Comparison of ENCODE assay signal across 18 cellular contexts in genomic region chr11:1513326-1514296, GRCh38. TPM values are rescaled to one million over a fixed set of nuclear protein-coding genes. Genes with fewer than 3 reads are reported as not detected.
DNase-seq lines count a peak whose midpoint lies in the region; ATAC-seq and TF ChIP-seq lines count a peak whose summit lies in the region.
"Had no signal": no experiment of that assay in that cellular context is flagged by ENCODE, and none has a peak within 500 bp of the region (broad histone marks: within the 10 kb centered on the region; RNA-seq: fewer than 3 reads in every experiment).

No MANE protein-coding gene starts in this region.

- H3K4me1 ChIP-seq in BLaER1, result peaks cover 93% of the 10 kb centered on the region
- H3K4me1 ChIP-seq in H9 (ENCODE audit: insufficient read depth, low read length), result peaks cover 3% of the 10 kb centered on the region; the same call in 1 of the 2 replicates

- H3K9me3 Mint-ChIP-seq in H9 (no peaks in the 10 kb centered on the region), chondrocyte (ENCODE audit: low read depth) (no peaks in the 10 kb centered on the region), memory B cell (no peaks in the 10 kb centered on the region)
- H3K9me3 Mint-ChIP-seq: T-helper 2 cell treated with Interferon-gamma antibody and Interleukin-4, amounts not matched to agents 5 μg/mL and 100 μg/mL, for 36 hours had no signal

- H3T11ph ChIP-seq in H9 (ENCODE audit: low read length), result no peak overlapping the region

- H3K79me1 ChIP-seq in H9 (ENCODE audit: insufficient read depth, low read depth, low read length, poor library complexity, severe bottlenecking), result no peaks in the 10 kb centered on the region

- no peak overlapping the region for H2BK15ac ChIP-seq in H9 (ENCODE audit: low read depth, low read length)

- H3K4me3 ChIP-seq in BLaER1, result no peak overlapping the region
- H3K4me3 ChIP-seq: esophagus squamous epithelium had no signal

- H4K91ac ChIP-seq in H9 (ENCODE audit: insufficient read length, low read depth, low read length), result peak overlapping the region; percentile 47

- H3K23ac ChIP-seq in H9 (ENCODE audit: insufficient read length, low read depth, low read length), result no peak overlapping the region

- peaks cover 20 to 44% of the 10 kb centered on the region in 2 experiments for H3K4me1 Mint-ChIP-seq in H9
- H3K4me1 Mint-ChIP-seq in chondrocyte (ENCODE audit: low read depth), result peaks cover 35% of the 10 kb centered on the region
- peaks cover 50% of the 10 kb centered on the region for H3K4me1 Mint-ChIP-seq in memory B cell

- ATAC-seq in memory B cell (ENCODE audit: low read depth) (no peak), GM21360 (IDR thresholded peaks at IDR 0.05; ENCODE audit: unreplicated experiment) (no peak), HG03196 (IDR thresholded peaks at IDR 0.05; ENCODE audit: unreplicated experiment) (no peak)
- ATAC-seq: activated CD4-positive, alpha-beta T cell treated with anti-CD3 and anti-CD28 coated beads for 36 hours had no signal

- H3K4me3 Mint-ChIP-seq in H9 (peak overlapping the region; percentile 5 to 32; a peak in 1 of 5 replicates), chondrocyte (ENCODE audit: unreplicated experiment) (no peak overlapping the region), memory B cell (no peak overlapping the region)
- H3K4me3 Mint-ChIP-seq: activated CD4-positive, alpha-beta T cell treated with anti-CD3 and anti-CD28 coated beads for 36 hours; T-helper 2 cell treated with Interferon-gamma antibody and Interleukin-4, amounts not matched to agents 5 μg/mL and 100 μg/mL, for 36 hours had no signal

- WGBS in H9 (ENCODE audit: extremely low coverage, insufficient read length, low lambda C conversion rate), result no CpG with 5 or more reads among the region's 23 CpGs

- H3K23me2 ChIP-seq in H9 (ENCODE audit: insufficient read length, low read depth, low read length, poor library complexity, severe bottlenecking), result no peaks in the 10 kb centered on the region

- H3K27me3 ChIP-seq in BLaER1 (no peaks in the 10 kb centered on the region), H9 (ENCODE audit: insufficient read depth, low read length) (no peaks in the 10 kb centered on the region)
- H3K27me3 ChIP-seq: brain microvascular endothelial cell, esophagus squamous epithelium had no signal

- no peak overlapping the region for H2AK5ac ChIP-seq in H9 (ENCODE audit: insufficient read length, low read length)

- H4K8ac ChIP-seq in H9 (replicated peaks; ENCODE audit: insufficient read length, low read depth, low read length), result no peak overlapping the region

- H3K56ac ChIP-seq in H9 (ENCODE audit: insufficient read length, low read depth, low read length), result no peak overlapping the region

- H3K4me2 ChIP-seq in BLaER1, result peak overlapping the region; percentile 84
- no peak overlapping the region for H3K4me2 ChIP-seq in H9 (ENCODE audit: insufficient read depth, insufficient read length, low read length)

- H3K27me3 Mint-ChIP-seq in H9 (ENCODE audit: low read depth) (no peaks in the 10 kb centered on the region; the same call in 1 of the 2 replicates), chondrocyte (ENCODE audit: low read depth) (no peaks in the 10 kb centered on the region), memory B cell (no peaks in the 10 kb centered on the region)
- H3K27me3 Mint-ChIP-seq: activated CD4-positive, alpha-beta T cell treated with anti-CD3 and anti-CD28 coated beads for 36 hours had no signal

- no peaks in the 10 kb centered on the region; the same call in 1 of the 2 replicates for H3K36me3 ChIP-seq in BLaER1
- H3K36me3 ChIP-seq: brain microvascular endothelial cell had no signal

- peaks cover 95% of the 10 kb centered on the region for H4K20me1 ChIP-seq in BLaER1
- no peaks in the 10 kb centered on the region for H4K20me1 ChIP-seq in H9 (ENCODE audit: control insufficient read depth, insufficient read depth, insufficient read length)

- TF ChIP-seq CTCF in H9 (conservative IDR thresholded peaks at IDR 0.05), result no peak
- no peak for TF ChIP-seq CTCF in chondrocyte (IDR thresholded peaks at IDR 0.05)

- no peaks in the 10 kb centered on the region for H3K79me2 ChIP-seq in H9 (ENCODE audit: insufficient read depth, low read length)

- no peaks in the 10 kb centered on the region for H3K9me3 ChIP-seq in BLaER1
- no peaks in the 10 kb centered on the region for H3K9me3 ChIP-seq in H9 (ENCODE audit: control insufficient read depth, low read depth, low read length)
- H3K9me3 ChIP-seq: esophagus squamous epithelium had no signal

- H3K18ac ChIP-seq in H9 (ENCODE audit: insufficient read length, low read depth, low read length), result peak overlapping the region; percentile 60

- no peak overlapping the region for H2BK20ac ChIP-seq in H9 (ENCODE audit: low read depth, low read length, poor library complexity, severe bottlenecking)

- H4K5ac ChIP-seq in H9 (ENCODE audit: insufficient read length, low read depth, low read length), result no peak overlapping the region

- peak overlapping the region; percentile 70 for H3K14ac ChIP-seq in H9 (ENCODE audit: insufficient read depth, low read length)

- H3K4ac ChIP-seq in H9 (ENCODE audit: low read depth, low read length), result 0 out of 2 replicates have a peak overlapping the region, but pooled peaks have one; percentile 38

- DNase-seq in H9 (no peak), chondrocyte (ENCODE audit: low spot score) (peak; percentile 28), memory B cell (ENCODE audit: low spot score in 2 of 2) (no peak), NCI-H1417 treated with DMSO at 0.1 percent for 48 hours (lab: John Stamatoyannopoulos, UW) (no peak), OCI-M2 (lab: John Stamatoyannopoulos, UW; ENCODE audit: unreplicated experiment) (no peak)
- DNase-seq: activated CD4-positive, alpha-beta T cell treated with anti-CD3 and anti-CD28 coated beads for 36 hours; activated CD8-positive, alpha-beta memory T cell treated with anti-CD3 and anti-CD28 coated beads, Interleukin-2, amount 50 U/mL, for 48 hours; activated naive CD4-positive, alpha-beta T cell treated with Interleukin-2 at 50 U/mL for 16 hours; brain microvascular endothelial cell; esophagus squamous epithelium; islet precursor cell; NCI-H1694; NCI-H226; SHP77 had no signal

- H2BK120ac ChIP-seq in H9 (ENCODE audit: low read depth, low read length, poor library complexity, severe bottlenecking), result no peak overlapping the region

- H2BK12ac ChIP-seq in H9 (ENCODE audit: insufficient read length, low read depth, low read length), result peak overlapping the region; percentile 67

- H3K9ac ChIP-seq in BLaER1 (peak overlapping the region; percentile 46; the same call in 1 of the 2 replicates), H9 (ENCODE audit: extremely low read depth, insufficient read length, low read length) (no peak overlapping the region)

- H3K27ac Mint-ChIP-seq in H9 (peak overlapping the region; percentile 11 to 86 (median 46); a peak in 5 of 7 replicates), chondrocyte (ENCODE audit: unreplicated experiment) (no peak overlapping the region), memory B cell (peak overlapping the region; percentile 55)
- H3K27ac Mint-ChIP-seq: activated CD4-positive, alpha-beta T cell treated with anti-CD3 and anti-CD28 coated beads for 36 hours; T-helper 2 cell treated with Interferon-gamma antibody and Interleukin-4, amounts not matched to agents 5 μg/mL and 100 μg/mL, for 36 hours had no signal

- no peak overlapping the region for H2BK5ac ChIP-seq in H9 (ENCODE audit: insufficient read length, low read length)

- no peak overlapping the region for H2AFZ ChIP-seq in H9 (ENCODE audit: low read length)

- H3K27ac ChIP-seq in BLaER1, result peak overlapping the region; percentile 26; the same call in 1 of the 2 replicates
- H3K27ac ChIP-seq in H9 (ENCODE audit: insufficient read length, low read depth, low read length), result no peak overlapping the region
- H3K27ac ChIP-seq: brain microvascular endothelial cell had no signal

- H3K36me3 Mint-ChIP-seq in H9 (ENCODE audit: insufficient read depth in 1 of 3, low read depth in 3 of 3), result no peaks in the 10 kb centered on the region
- no peaks in the 10 kb centered on the region for H3K36me3 Mint-ChIP-seq in chondrocyte (ENCODE audit: low read depth)
- peaks cover 8% of the 10 kb centered on the region for H3K36me3 Mint-ChIP-seq in memory B cell

RNA-seq across cellular contexts. Expression of gene MOB2, which starts 27.0 kb away (rescaled TPM):
- total RNA-seq in H9 (2021) (22.7 and 24.2 TPM in 2 replicates), chondrocyte (24.9 to 28.0 TPM (median 26.9 TPM) in 3 replicates)

RNA-seq across cellular contexts. Expression of gene DUSP8, which starts 58.5 kb away (rescaled TPM):
- total RNA-seq in H9 (2021) (3.2 and 4.4 TPM in 2 replicates), chondrocyte (6.9 to 12.6 TPM (median 12.1 TPM) in 3 replicates)

Comparison
In these comparisons a context has a peak if more than half of its experiments do, and no peak if none do; other contexts are left out.
1. H3K4me3 Mint-ChIP-seq: peak in H9 (2 of 2); none in chondrocyte (single experiment) and memory B cell (single experiment).